ENCODE assay signal across 13 cellular contexts in genomic region chr1:178938959-178939317, GRCh38.
A peak's percentile ranks its signal among the peaks of the same experiment; 100 is the strongest.
DNase-seq lines count a peak whose midpoint lies in the region; ATAC-seq, FAIRE-seq and TF ChIP-seq lines count a peak whose summit lies in the region.
"Had no signal": no experiment of that assay in that cellular context is flagged by ENCODE, and none has a peak within 500 bp of the region (broad histone marks: within the 10 kb centered on the region; RNA-seq: fewer than 3 reads in every experiment).

No MANE protein-coding gene starts in this region.

- peaks cover 50% of the 10 kb centered on the region for H3K4me1 Mint-ChIP-seq in brain
- H3K4me1 Mint-ChIP-seq in activated CD8-positive, alpha-beta memory T cell treated with anti-CD3 and anti-CD28 coated beads, Interleukin-2, amount 10 ng/mL, durations not matched to agents 7 days and 5 days, result peaks cover 9% of the 10 kb centered on the region

- H2AFZ ChIP-seq in hepatocyte, result no peak overlapping the region

- no peaks in the 10 kb centered on the region for H3K36me3 Mint-ChIP-seq in brain
- no peaks in the 10 kb centered on the region for H3K36me3 Mint-ChIP-seq in activated CD8-positive, alpha-beta memory T cell treated with anti-CD3 and anti-CD28 coated beads, Interleukin-2, amount 10 ng/mL, durations not matched to agents 7 days and 5 days

- no peak for ATAC-seq in activated CD8-positive, alpha-beta memory T cell treated with anti-CD3 and anti-CD28 coated beads, Interleukin-2, amount 10 ng/mL, durations not matched to agents 7 days and 5 days
- no peak for ATAC-seq in SK-N-SH treated with all-trans-retinoic acid at 6 μM for 48 hours
- ATAC-seq: Panc1 had no signal

- H3K4me3 ChIP-seq in hepatocyte, result no peak overlapping the region
- H3K4me3 ChIP-seq in rectal smooth muscle tissue (ENCODE audit: low read length), result peak overlapping the region; percentile 40

- H3K27me3 ChIP-seq in hepatocyte, result no peaks in the 10 kb centered on the region
- no peaks in the 10 kb centered on the region for H3K27me3 ChIP-seq in rectal smooth muscle tissue (ENCODE audit: control insufficient read depth, insufficient read depth, low read length)

- no peaks in the 10 kb centered on the region for H3K79me2 ChIP-seq in hepatocyte

- peaks cover 8% of the 10 kb centered on the region for H3K27me3 Mint-ChIP-seq in brain
- H3K27me3 Mint-ChIP-seq in activated CD8-positive, alpha-beta memory T cell treated with anti-CD3 and anti-CD28 coated beads, Interleukin-2, amount 10 ng/mL, durations not matched to agents 7 days and 5 days, result peaks cover 8% of the 10 kb centered on the region

- no peaks in the 10 kb centered on the region for H3K9me3 ChIP-seq in hepatocyte (ENCODE audit: low read depth)

- peak overlapping the region; percentile 45 for H3K9ac ChIP-seq in rectal smooth muscle tissue (ENCODE audit: low read length)

- CTCF ChIA-PET in activated CD8-positive, alpha-beta memory T cell treated with anti-CD3 and anti-CD28 coated beads, Interleukin-2, amount 10 ng/mL, durations not matched to agents 7 days and 5 days (lab: Charles Lee), result no interaction called here

- DNase-seq in AG08396 (ENCODE audit: low spot score) (peak; percentile 43), hepatocyte (ENCODE audit: low spot score) (peak; percentile 51), H54 (ENCODE audit: insufficient read length, low spot score) (no peak), NCI-H2196 (lab: John Stamatoyannopoulos, UW; ENCODE audit: unreplicated experiment) (no peak)
- DNase-seq in activated CD8-positive, alpha-beta memory T cell treated with anti-CD3 and anti-CD28 coated beads, Interleukin-2, amount 10 ng/mL, durations not matched to agents 7 days and 5 days, result no peak
- DNase-seq: activated T-cell treated with anti-CD3 and anti-CD28 coated beads for 4 hours; central memory CD4-positive, alpha-beta T cell; NCI-H1105 treated with DMSO at 0.1 percent for 48 hours had no signal

- H3K9me2 ChIP-seq in hepatocyte (replicated peaks; ENCODE audit: insufficient read depth), result no peaks in the 10 kb centered on the region

- TF ChIP-seq POLR2A in H54 (IDR thresholded peaks at IDR 0.05; ENCODE audit: low read depth, low read length), result no peak

- 62% methylated on average over 10 of the region's 10 CpGs for WGBS in hepatocyte (ENCODE audit: low lambda C conversion rate, missing lambda C conversion rate)

- H3K4me1 ChIP-seq in hepatocyte (ENCODE audit: insufficient read depth), result peaks cover 21% of the 10 kb centered on the region
- H3K4me1 ChIP-seq in rectal smooth muscle tissue (ENCODE audit: control insufficient read depth, insufficient read depth, low read length), result peaks cover 58% of the 10 kb centered on the region

- H3K4me3 Mint-ChIP-seq in brain, result peak overlapping the region in 3 of 5 experiments; percentile 12 to 35 (median 22)
- no peak overlapping the region for H3K4me3 Mint-ChIP-seq in activated CD8-positive, alpha-beta memory T cell treated with anti-CD3 and anti-CD28 coated beads, Interleukin-2, amount 10 ng/mL, durations not matched to agents 7 days and 5 days

- peak overlapping the region; percentile 63 for H3K27ac ChIP-seq in hepatocyte
- H3K27ac ChIP-seq in rectal smooth muscle tissue (ENCODE audit: low read depth, low read length), result peak overlapping the region; percentile 98

- H3K4me2 ChIP-seq in hepatocyte, result peak overlapping the region; percentile 38

- no peaks in the 10 kb centered on the region for H3K9me3 Mint-ChIP-seq in brain
- no peaks in the 10 kb centered on the region for H3K9me3 Mint-ChIP-seq in activated CD8-positive, alpha-beta memory T cell treated with anti-CD3 and anti-CD28 coated beads, Interleukin-2, amount 10 ng/mL, durations not matched to agents 7 days and 5 days (ENCODE audit: low read depth)

- H3K36me3 ChIP-seq in hepatocyte (replicated peaks; ENCODE audit: insufficient read depth, low read depth) (no peaks in the 10 kb centered on the region), rectal smooth muscle tissue (ENCODE audit: control insufficient read depth, insufficient read depth, low read length) (no peaks in the 10 kb centered on the region)

- TF ChIP-seq CTCF in brain (conservative IDR thresholded peaks at IDR 0.05) (no peak), hepatocyte (IDR thresholded peaks at IDR 0.05; ENCODE audit: poor library complexity) (no peak)

- peak overlapping the region; percentile 69 to 97 (median 82) for H3K27ac Mint-ChIP-seq in brain
- no peak overlapping the region for H3K27ac Mint-ChIP-seq in activated CD8-positive, alpha-beta memory T cell treated with anti-CD3 and anti-CD28 coated beads, Interleukin-2, amount 10 ng/mL, durations not matched to agents 7 days and 5 days

- H4K20me1 ChIP-seq in hepatocyte (ENCODE audit: insufficient read depth, poor library complexity, severe bottlenecking), result no peaks in the 10 kb centered on the region

- no peak for FAIRE-seq in H54 (lab: Jason Lieb, UNC)
- FAIRE-seq: TTC549 had no signal

TF ChIP-seq in SK-N-SH treated with all-trans-retinoic acid at 6 μM for 48 hours, 23 proteins besides CTCF, POLR2A, EP300 and RAD21 (continues in another document):
- TF ChIP-seq ZFP30 (CRISPR knock-in tag; IDR thresholded peaks at IDR 0.05), result no peak
- no peak for TF ChIP-seq RARB (CRISPR knock-in tag; IDR thresholded peaks at IDR 0.05)
- TF ChIP-seq ZC3H10 (CRISPR knock-in tag; IDR thresholded peaks at IDR 0.05), result no peak
- no peak for TF ChIP-seq CSRNP3 (CRISPR knock-in tag; IDR thresholded peaks at IDR 0.05)
- TF ChIP-seq PATZ1 (CRISPR knock-in tag; IDR thresholded peaks at IDR 0.05; ENCODE audit: borderline replicate concordance), result no peak
- TF ChIP-seq TSHZ2 (CRISPR knock-in tag; IDR thresholded peaks at IDR 0.05), result no peak
- TF ChIP-seq POU6F1 (CRISPR knock-in tag; IDR thresholded peaks at IDR 0.05; ENCODE audit: borderline replicate concordance, low read depth), result no peak
- TF ChIP-seq SNAI2 (CRISPR knock-in tag; IDR thresholded peaks at IDR 0.05), result no peak

Comparison
In these comparisons a context has a peak if more than half of its experiments do, and no peak if none do; other contexts are left out.
1. DNase-seq: peak in AG08396 (single experiment) and hepatocyte (single experiment); none in activated CD8-positive, alpha-beta memory T cell treated with anti-CD3 and anti-CD28 coated beads, Interleukin-2, amount 10 ng/mL, durations not matched to agents 7 days and 5 days (single experiment), H54 (single experiment) and NCI-H2196 (single experiment).